40 cellular contexts compared by ENCODE assay signal in genomic region chr12:18983854-18984253, GRCh38.
"Had no signal": no experiment of that assay in that cellular context is flagged by ENCODE, and none has a peak within 500 bp of the region (broad histone marks: within the 10 kb centered on the region; RNA-seq: fewer than 3 reads in every experiment).

No MANE protein-coding gene starts in this region.

- ATAC-seq: activated naive CD4-positive, alpha-beta T cell treated with anti-CD3 and anti-CD28 coated beads, Interleukin-2, amount 50 U/mL, for 72 hours; activated naive CD8-positive, alpha-beta T cell treated with anti-CD3 and anti-CD28 coated beads, Interleukin-2, amount 50 U/mL, for 24 hours; activated T-cell treated with anti-CD3 and anti-CD28 coated beads, Interleukin-2, amount 50 U/mL, for 4 hours; activated T-cell treated with anti-CD3 and anti-CD28 coated beads, Interleukin-2, amount 50 U/mL, for 72 hours; activated T-helper 17 cell treated with anti-CD3 and anti-CD28 coated beads, Interleukin-2, amount 50 U/mL, for 72 hours; body of pancreas had no signal

- H3K4me1 ChIP-seq: adrenal gland, ascending aorta, body of pancreas, breast epithelium had no signal

- H3K4me3 ChIP-seq: adrenal gland, ascending aorta, body of pancreas, breast epithelium, cardiac muscle cell had no signal

- H3K27me3 ChIP-seq: adrenal gland, ascending aorta, body of pancreas, brain microvascular endothelial cell, breast epithelium, cardiac muscle cell had no signal

- H3K36me3 ChIP-seq: adrenal gland, ascending aorta, brain microvascular endothelial cell, breast epithelium, cardiac muscle cell had no signal

- H3K27ac Mint-ChIP-seq: activated naive CD4-positive, alpha-beta T cell treated with anti-CD3 and anti-CD28 coated beads for 36 hours; activated naive CD4-positive, alpha-beta T cell treated with anti-CD3 and anti-CD28 coated beads, Interleukin-2, amount 10 ng/mL, durations not matched to agents 7 days and 5 days; activated naive CD4-positive, alpha-beta T cell treated with anti-CD3 and anti-CD28 coated beads, Interleukin-2, amount 50 U/mL, for 24 hours; activated naive CD4-positive, alpha-beta T cell treated with anti-CD3 and anti-CD28 coated beads, Interleukin-2, amount 50 U/mL, for 72 hours; activated naive CD8-positive, alpha-beta T cell; activated naive CD8-positive, alpha-beta T cell treated with anti-CD3 and anti-CD28 coated beads for 36 hours; activated naive CD8-positive, alpha-beta T cell treated with anti-CD3 and anti-CD28 coated beads, Interleukin-2, amount 10 ng/mL, durations not matched to agents 7 days and 5 days; activated naive CD8-positive, alpha-beta T cell treated with anti-CD3 and anti-CD28 coated beads, Interleukin-2, amount 50 U/mL, for 24 hours; activated T-cell treated with anti-CD3 and anti-CD28 coated beads, Interleukin-2, amount 50 U/mL, for 24 hours; activated T-cell treated with anti-CD3 and anti-CD28 coated beads, Interleukin-2, amount 50 U/mL, for 72 hours; activated T-helper 1 cell treated with anti-CD3 and anti-CD28 coated beads, Interleukin-12 subunit alpha, Interleukin-12 subunit beta, Interleukin-2, Interleukin-4 antibody, amounts not matched to agents 30 ng/mL and 10 ng/mL and 1 ng/mL, durations not matched to agents 14 hours and 24 hours and 36 hours; activated T-helper 17 cell treated with anti-CD3 and anti-CD28 coated beads, Interleukin-2, amount 50 U/mL, for 72 hours; activated T-helper 2 cell treated with anti-CD3 and anti-CD28 coated beads, Interferon-gamma antibody, Interleukin-2, Interleukin-4, amounts not matched to agents 10 μg/mL and 5 μg/mL and 100 μg/mL, durations not matched to agents 14 hours and 24 hours and 36 hours; brain had no signal

- H3K36me3 Mint-ChIP-seq: activated naive CD4-positive, alpha-beta T cell treated with anti-CD3 and anti-CD28 coated beads, Interleukin-2, amount 10 ng/mL, durations not matched to agents 7 days and 5 days; activated naive CD4-positive, alpha-beta T cell treated with anti-CD3 and anti-CD28 coated beads, Interleukin-2, amount 50 U/mL, for 24 hours; activated naive CD4-positive, alpha-beta T cell treated with anti-CD3 and anti-CD28 coated beads, Interleukin-2, amount 50 U/mL, for 72 hours; activated naive CD8-positive, alpha-beta T cell; activated naive CD8-positive, alpha-beta T cell treated with anti-CD3 and anti-CD28 coated beads for 36 hours; activated naive CD8-positive, alpha-beta T cell treated with anti-CD3 and anti-CD28 coated beads, Interleukin-2, amount 10 ng/mL, durations not matched to agents 7 days and 5 days; brain had no signal

- H3K27me3 Mint-ChIP-seq: activated naive CD4-positive, alpha-beta T cell treated with anti-CD3 and anti-CD28 coated beads, Interleukin-2, amount 10 ng/mL, durations not matched to agents 7 days and 5 days; activated naive CD4-positive, alpha-beta T cell treated with anti-CD3 and anti-CD28 coated beads, Interleukin-2, amount 50 U/mL, for 24 hours; activated naive CD8-positive, alpha-beta T cell; activated naive CD8-positive, alpha-beta T cell treated with anti-CD3 and anti-CD28 coated beads for 36 hours; activated naive CD8-positive, alpha-beta T cell treated with anti-CD3 and anti-CD28 coated beads, Interleukin-2, amount 10 ng/mL, durations not matched to agents 7 days and 5 days; activated naive CD8-positive, alpha-beta T cell treated with anti-CD3 and anti-CD28 coated beads, Interleukin-2, amount 50 U/mL, for 24 hours; activated T-cell treated with anti-CD3 and anti-CD28 coated beads, Interleukin-2, amount 50 U/mL, for 24 hours; brain; central memory CD8-positive, alpha-beta T cell had no signal

- FAIRE-seq: astrocyte, bronchial epithelial cell had no signal

- H3K4me3 Mint-ChIP-seq: activated naive CD4-positive, alpha-beta T cell treated with anti-CD3 and anti-CD28 coated beads for 36 hours; activated naive CD4-positive, alpha-beta T cell treated with anti-CD3 and anti-CD28 coated beads, Interleukin-2, amount 10 ng/mL, durations not matched to agents 7 days and 5 days; activated naive CD4-positive, alpha-beta T cell treated with anti-CD3 and anti-CD28 coated beads, Interleukin-2, amount 50 U/mL, for 24 hours; activated naive CD8-positive, alpha-beta T cell; activated naive CD8-positive, alpha-beta T cell treated with anti-CD3 and anti-CD28 coated beads for 36 hours; activated naive CD8-positive, alpha-beta T cell treated with anti-CD3 and anti-CD28 coated beads, Interleukin-2, amount 10 ng/mL, durations not matched to agents 7 days and 5 days; activated naive CD8-positive, alpha-beta T cell treated with anti-CD3 and anti-CD28 coated beads, Interleukin-2, amount 50 U/mL, for 24 hours; activated T-cell treated with anti-CD3 and anti-CD28 coated beads, Interleukin-2, amount 50 U/mL, for 24 hours; activated T-cell treated with anti-CD3 and anti-CD28 coated beads, Interleukin-2, amount 50 U/mL, for 4 hours; activated T-cell treated with anti-CD3 and anti-CD28 coated beads, Interleukin-2, amount 50 U/mL, for 72 hours; activated T-helper 1 cell treated with anti-CD3 and anti-CD28 coated beads, Interleukin-12 subunit alpha, Interleukin-12 subunit beta, Interleukin-2, Interleukin-4 antibody, amounts not matched to agents 30 ng/mL and 10 ng/mL and 1 ng/mL, durations not matched to agents 14 hours and 24 hours and 36 hours; activated T-helper 17 cell treated with anti-CD3 and anti-CD28 coated beads, Interleukin-2, amount 50 U/mL, for 72 hours; brain; central memory CD8-positive, alpha-beta T cell had no signal

- H3K9me3 ChIP-seq: adrenal gland, ascending aorta, body of pancreas, breast epithelium had no signal

- DNase-seq: activated effector memory CD4-positive, alpha-beta T cell treated with anti-CD3 and anti-CD28 coated beads, Interleukin-2, amount 50 U/mL, for 16 hours; activated effector memory CD4-positive, alpha-beta T cell treated with Interleukin-2 at 50 U/mL for 16 hours; activated gamma-delta T cell; activated gamma-delta T cell treated with Interleukin-2 at 50 U/mL for 16 hours; activated naive CD4-positive, alpha-beta T cell; activated naive CD4-positive, alpha-beta T cell treated with anti-CD3 and anti-CD28 coated beads for 36 hours; activated naive CD4-positive, alpha-beta T cell treated with anti-CD3 and anti-CD28 coated beads, Interleukin-2, amount 10 ng/mL, durations not matched to agents 7 days and 5 days; activated naive CD4-positive, alpha-beta T cell treated with anti-CD3 and anti-CD28 coated beads, Interleukin-2, amount 50 U/mL, for 16 hours; activated naive CD4-positive, alpha-beta T cell treated with Interleukin-2 at 50 U/mL for 16 hours; activated naive CD8-positive, alpha-beta T cell treated with anti-CD3 and anti-CD28 coated beads for 36 hours; activated naive CD8-positive, alpha-beta T cell treated with anti-CD3 and anti-CD28 coated beads, Interleukin-2, amount 10 ng/mL, durations not matched to agents 7 days and 5 days; activated naive CD8-positive, alpha-beta T cell treated with anti-CD3 and anti-CD28 coated beads, Interleukin-2, amount 50 U/mL, for 24 hours; activated T-cell treated with anti-CD3 and anti-CD28 coated beads, Interleukin-2, amount 50 U/mL, for 1 hour; activated T-cell treated with anti-CD3 and anti-CD28 coated beads, Interleukin-2, amount 50 U/mL, for 24 hours; activated T-cell treated with anti-CD3 and anti-CD28 coated beads, Interleukin-2, amount 50 U/mL, for 4 hours; activated T-cell treated with anti-CD3 and anti-CD28 coated beads, Interleukin-2, amount 50 U/mL, for 48 hours; activated T-cell treated with anti-CD3 and anti-CD28 coated beads, Interleukin-2, amount 50 U/mL, for 72 hours; adrenal gland; amniotic stem cell; amygdala; anterior cingulate cortex; aorta; body of pancreas; brain microvascular endothelial cell; caudate nucleus; central memory CD4-positive, alpha-beta T cell; cerebellar nuclear complex had no signal

- H3K9me3 Mint-ChIP-seq: activated naive CD4-positive, alpha-beta T cell treated with anti-CD3 and anti-CD28 coated beads, Interleukin-2, amount 50 U/mL, for 24 hours; activated naive CD8-positive, alpha-beta T cell treated with anti-CD3 and anti-CD28 coated beads for 36 hours; activated naive CD8-positive, alpha-beta T cell treated with anti-CD3 and anti-CD28 coated beads, Interleukin-2, amount 10 ng/mL, durations not matched to agents 7 days and 5 days; activated T-helper 17 cell treated with anti-CD3 and anti-CD28 coated beads, Interleukin-2, amount 50 U/mL, for 72 hours had no signal

- H3K27ac ChIP-seq: adrenal gland, ascending aorta, body of pancreas, brain microvascular endothelial cell, breast epithelium, cardiac muscle cell had no signal

- H3K4me1 Mint-ChIP-seq: activated naive CD4-positive, alpha-beta T cell treated with anti-CD3 and anti-CD28 coated beads, Interleukin-2, amount 10 ng/mL, durations not matched to agents 7 days and 5 days; activated naive CD4-positive, alpha-beta T cell treated with anti-CD3 and anti-CD28 coated beads, Interleukin-2, amount 50 U/mL, for 24 hours; activated naive CD8-positive, alpha-beta T cell treated with anti-CD3 and anti-CD28 coated beads for 36 hours; activated naive CD8-positive, alpha-beta T cell treated with anti-CD3 and anti-CD28 coated beads, Interleukin-2, amount 10 ng/mL, durations not matched to agents 7 days and 5 days; activated naive CD8-positive, alpha-beta T cell treated with anti-CD3 and anti-CD28 coated beads, Interleukin-2, amount 50 U/mL, for 24 hours; activated T-helper 17 cell treated with anti-CD3 and anti-CD28 coated beads, Interleukin-2, amount 50 U/mL, for 72 hours; brain; central memory CD8-positive, alpha-beta T cell had no signal
